In genomic region chr6:9224539-9224938, GRCh38 we compare ENCODE assay signal across 15 cellular contexts.
"Had no signal": no experiment of that assay in that cellular context is flagged by ENCODE, and none has a peak within 500 bp of the region (broad histone marks: within the 10 kb centered on the region; RNA-seq: fewer than 3 reads in every experiment).

No MANE protein-coding gene starts in this region.

- H3K4me3 ChIP-seq: coronary artery, right atrium auricular region, tibial artery had no signal

- H3K4me1 Mint-ChIP-seq: activated CD4-positive, alpha-beta memory T cell treated with anti-CD3 and anti-CD28 coated beads, Interleukin-2, amount 10 ng/mL, durations not matched to agents 7 days and 5 days; immature natural killer cell; natural killer cell had no signal

- H3K4me3 Mint-ChIP-seq: activated CD4-positive, alpha-beta memory T cell treated with anti-CD3 and anti-CD28 coated beads, Interleukin-2, amount 10 ng/mL, durations not matched to agents 7 days and 5 days; activated naive CD8-positive, alpha-beta T cell; immature natural killer cell; natural killer cell had no signal

- H3K27me3 ChIP-seq: right atrium auricular region, tibial artery had no signal

- H3K36me3 ChIP-seq: right atrium auricular region, tibial artery had no signal

- H3K9me3 ChIP-seq: right atrium auricular region, tibial artery had no signal

- DNase-seq: activated CD4-positive, alpha-beta memory T cell treated with anti-CD3 and anti-CD28 coated beads, Interleukin-2, amount 10 ng/mL, durations not matched to agents 7 days and 5 days; activated gamma-delta T cell; activated T-cell treated with anti-CD3 and anti-CD28 coated beads, Interleukin-2, amount 50 U/mL, for 48 hours; central memory CD4-positive, alpha-beta T cell; effector CD4-positive, alpha-beta T cell; glutamatergic neuron; immature natural killer cell; natural killer cell; small intestine; T-helper 9 cell; tibial artery had no signal

- H3K36me3 Mint-ChIP-seq: activated naive CD8-positive, alpha-beta T cell; immature natural killer cell; natural killer cell had no signal

- H3K27me3 Mint-ChIP-seq: activated CD4-positive, alpha-beta memory T cell treated with anti-CD3 and anti-CD28 coated beads, Interleukin-2, amount 10 ng/mL, durations not matched to agents 7 days and 5 days; activated naive CD8-positive, alpha-beta T cell had no signal

- H3K27ac ChIP-seq: coronary artery, right atrium auricular region, tibial artery, VCaP had no signal

- H3K27ac Mint-ChIP-seq: activated CD4-positive, alpha-beta memory T cell treated with anti-CD3 and anti-CD28 coated beads, Interleukin-2, amount 10 ng/mL, durations not matched to agents 7 days and 5 days; activated naive CD8-positive, alpha-beta T cell; immature natural killer cell; natural killer cell had no signal

- H3K4me1 ChIP-seq: right atrium auricular region, tibial artery had no signal
